Comparison of ENCODE assay signal across 16 cellular contexts in genomic region chr21:34999397-34999941, GRCh38. TPM values are rescaled to one million over a fixed set of nuclear protein-coding genes. Genes with fewer than 3 reads are reported as not detected.
A peak's percentile ranks its signal among the peaks of the same experiment; 100 is the strongest.
DNase-seq lines count a peak whose midpoint lies in the region; ATAC-seq, FAIRE-seq and TF ChIP-seq lines count a peak whose summit lies in the region.
"Had no signal": no experiment of that assay in that cellular context is flagged by ENCODE, and none has a peak within 500 bp of the region (broad histone marks: within the 10 kb centered on the region; RNA-seq: fewer than 3 reads in every experiment).

No MANE protein-coding gene starts in this region.

- H2BK120ac ChIP-seq in H1 (replicated peaks; ENCODE audit: low read depth, low read length) = no peak overlapping the region

- H3K4me3 ChIP-seq in H1 (ENCODE audit: extremely low read depth in 1 of 4, insufficient read depth in 2 of 4, low read depth in 3 of 4, low read length in 4 of 4) = no peak overlapping the region
- no peak overlapping the region for H3K4me3 ChIP-seq in skeletal muscle satellite cell (ENCODE audit: low read length)
- H3K4me3 ChIP-seq: thyroid gland had no signal

- POLR2A ChIA-PET in H1 (lab: Charles Lee; ENCODE audit: partially characterized antibody) = no interaction called here

- no peak overlapping the region for H3K56ac ChIP-seq in H1 (replicated peaks; ENCODE audit: insufficient read length, low read depth, low read length)

- no peak overlapping the region for H3K18ac ChIP-seq in H1 (ENCODE audit: extremely low read depth, low read length)

- H3K4me1 ChIP-seq in H1 (replicated peaks in 1 of 4; ENCODE audit: control insufficient read depth in 3 of 4, insufficient read depth in 4 of 4, low read length in 3 of 4) = no peaks in the 10 kb centered on the region
- peaks cover 63% of the 10 kb centered on the region for H3K4me1 ChIP-seq in skeletal muscle satellite cell (ENCODE audit: control insufficient read depth, insufficient read depth, low read length)
- H3K4me1 ChIP-seq: thyroid gland had no signal

- H2BK20ac ChIP-seq in H1 (ENCODE audit: low read length) = no peak overlapping the region

- peak overlapping the region; percentile 47 for H3K4me3 Mint-ChIP-seq in T-helper 2 cell treated with Interferon-gamma antibody and Interleukin-4, amounts not matched to agents 5 μg/mL and 100 μg/mL, for 36 hours
- H3K4me3 Mint-ChIP-seq: activated CD8-positive, alpha-beta memory T cell treated with anti-CD3 and anti-CD28 coated beads, Interleukin-2, amount 10 ng/mL, durations not matched to agents 7 days and 5 days had no signal

- H3K36me3 ChIP-seq in H1 (ENCODE audit: control insufficient read depth in 2 of 4, insufficient read depth in 4 of 4, low read length in 3 of 4) = no peaks in the 10 kb centered on the region
- H3K36me3 ChIP-seq in skeletal muscle satellite cell (ENCODE audit: insufficient read depth, low read length) = no peaks in the 10 kb centered on the region
- H3K36me3 ChIP-seq: thyroid gland had no signal

- no peak for TF ChIP-seq POLR2A in H1 (IDR thresholded peaks at IDR 0.05; ENCODE audit: control extremely low read depth in 1 of 2, low read depth in 2 of 2, low read length in 2 of 2)

- no peak overlapping the region for H2BK15ac ChIP-seq in H1 (ENCODE audit: low read length)

- peak overlapping the region; percentile 28; the same call in 1 of the 2 replicates for H4K8ac ChIP-seq in H1 (ENCODE audit: extremely low read depth, insufficient read depth, low read length)

- no peak overlapping the region for H3K27ac ChIP-seq in H1 (ENCODE audit: low read depth, low read length)
- H3K27ac ChIP-seq: thyroid gland had no signal

- H3K27ac Mint-ChIP-seq in T-helper 2 cell treated with Interferon-gamma antibody and Interleukin-4, amounts not matched to agents 5 μg/mL and 100 μg/mL, for 36 hours = peak overlapping the region; percentile 66
- H3K27ac Mint-ChIP-seq: activated CD8-positive, alpha-beta memory T cell treated with anti-CD3 and anti-CD28 coated beads, Interleukin-2, amount 10 ng/mL, durations not matched to agents 7 days and 5 days had no signal

- no peak for TF ChIP-seq CTCF in H1 (IDR thresholded peaks at IDR 0.05; ENCODE audit: control extremely low read depth in 1 of 3, insufficient read depth in 1 of 3, low read depth in 1 of 3, low read length in 3 of 3)

- peaks cover 59% of the 10 kb centered on the region for H3K36me3 Mint-ChIP-seq in T-helper 2 cell treated with Interferon-gamma antibody and Interleukin-4, amounts not matched to agents 5 μg/mL and 100 μg/mL, for 36 hours (ENCODE audit: low read depth)

- no peak overlapping the region for H3K4ac ChIP-seq in H1 (replicated peaks; ENCODE audit: insufficient read length, low read depth, low read length)

- H2BK12ac ChIP-seq in H1 (ENCODE audit: low read depth, low read length) = no peak overlapping the region

- H4K91ac ChIP-seq in H1 (replicated peaks; ENCODE audit: insufficient read length, low read length) = no peak overlapping the region

- H4K20me1 ChIP-seq in H1 (replicated peaks in 1 of 2; ENCODE audit: control insufficient read depth in 1 of 2, insufficient read depth in 2 of 2, low read length in 2 of 2) = no peaks in the 10 kb centered on the region

- H2BK5ac ChIP-seq in H1 (ENCODE audit: low read depth, low read length) = no peak overlapping the region

- H3K27me3 ChIP-seq in H1 (replicated peaks in 1 of 4; ENCODE audit: control insufficient read depth in 3 of 4, extremely low read depth in 1 of 4, insufficient read depth in 3 of 4, low read length in 3 of 4) (no peaks in the 10 kb centered on the region), skeletal muscle satellite cell (ENCODE audit: control insufficient read depth, insufficient read depth, low read length) (no peaks in the 10 kb centered on the region)
- H3K27me3 ChIP-seq: thyroid gland had no signal

- H3K27me3 Mint-ChIP-seq in T-helper 2 cell treated with Interferon-gamma antibody and Interleukin-4, amounts not matched to agents 5 μg/mL and 100 μg/mL, for 36 hours (ENCODE audit: low read depth) = no peaks in the 10 kb centered on the region

- no peaks in the 10 kb centered on the region for H3K9me3 Mint-ChIP-seq in T-helper 2 cell treated with Interferon-gamma antibody and Interleukin-4, amounts not matched to agents 5 μg/mL and 100 μg/mL, for 36 hours

- FAIRE-seq in H1 (lab: Jason Lieb, UNC) (no peak), HTR-8/SVneo (lab: Jason Lieb, UNC) (no peak)

- no peak for ATAC-seq in HG02610 (IDR thresholded peaks at IDR 0.05; ENCODE audit: unreplicated experiment)
- ATAC-seq: activated CD8-positive, alpha-beta memory T cell treated with anti-CD3 and anti-CD28 coated beads, Interleukin-2, amount 10 ng/mL, durations not matched to agents 7 days and 5 days had no signal

- CTCF ChIA-PET in H1 (lab: Charles Lee; ENCODE audit: partially characterized antibody) = interaction anchor here (0.6 to 2.9 kb wide), 3 partner anchors 10 to 841 kb away, joined by 3 to 12 read pairs (median 3); no protein-coding TSS in a partner anchor

- H3K4me2 ChIP-seq in H1 (ENCODE audit: insufficient read depth in 1 of 2, low read depth in 2 of 2, low read length in 2 of 2) (no peak overlapping the region), skeletal muscle satellite cell (ENCODE audit: low read length) (no peak overlapping the region)

- no peaks in the 10 kb centered on the region for H3K79me1 ChIP-seq in H1 (ENCODE audit: low read depth, low read length)

- no peak for DNase-seq in T-helper 2 cell treated with Interferon-gamma antibody and Interleukin-4, amounts not matched to agents 5 μg/mL and 100 μg/mL, for 36 hours (ENCODE audit: low spot score)
- DNase-seq in T-helper 2 cell (no peak), LHCN-M2 (ENCODE audit: low read depth) (peak; percentile 63), H1 (ENCODE audit: low read depth in 1 of 2, low spot score in 2 of 2) (no peak), NAMALWA (ENCODE audit: low spot score) (no peak), HTR-8/SVneo (ENCODE audit: insufficient read length, low spot score) (no peak)
- DNase-seq: 8988T; activated CD8-positive, alpha-beta memory T cell treated with anti-CD3 and anti-CD28 coated beads, Interleukin-2, amount 10 ng/mL, durations not matched to agents 7 days and 5 days; dermis blood vessel endothelial cell; NCI-H1694 treated with DMSO at 0.1 percent for 48 hours; NCI-H526 treated with DMSO at 0.1 percent for 48 hours; RPMI8226; T1000; thyroid gland had no signal

- H3K9me3 ChIP-seq in H1 (ENCODE audit: insufficient read depth in 2 of 2, low read depth in 1 of 2, low read length in 1 of 2) (no peaks in the 10 kb centered on the region), skeletal muscle satellite cell (replicated peaks; ENCODE audit: low read length) (no peaks in the 10 kb centered on the region)
- H3K9me3 ChIP-seq: thyroid gland had no signal

- TF ChIP-seq RAD21 in H1 (IDR thresholded peaks at IDR 0.05 in 1 of 2, conservative IDR thresholded peaks at IDR 0.05 in 1 of 2; ENCODE audit: low read depth in 2 of 2, low read length in 2 of 2) = no peak

- H3K9ac ChIP-seq in H1 (replicated peaks in 1 of 4; ENCODE audit: extremely low read depth in 1 of 4, low read depth in 3 of 4, low read length in 3 of 4) (no peak overlapping the region), skeletal muscle satellite cell (ENCODE audit: low read depth, low read length) (peak overlapping the region; percentile 14)

- H4K5ac ChIP-seq in H1 (ENCODE audit: insufficient read length, low read depth, low read length) = no peak overlapping the region

- H2AK5ac ChIP-seq in H1 (ENCODE audit: low read depth, low read length) = no peak overlapping the region

- H3K14ac ChIP-seq in H1 (ENCODE audit: insufficient read length) = no peak overlapping the region

- H3K23me2 ChIP-seq in H1 (ENCODE audit: low read depth, low read length) = no peaks in the 10 kb centered on the region

- no peak overlapping the region for H3K23ac ChIP-seq in H1 (ENCODE audit: insufficient read length)

- TF ChIP-seq EP300 in H1 (IDR thresholded peaks at IDR 0.05; ENCODE audit: borderline replicate concordance in 1 of 2, low read depth in 2 of 2, low read length in 2 of 2) = no peak

- peaks cover 75% of the 10 kb centered on the region for H3K4me1 Mint-ChIP-seq in T-helper 2 cell treated with Interferon-gamma antibody and Interleukin-4, amounts not matched to agents 5 μg/mL and 100 μg/mL, for 36 hours (ENCODE audit: low read depth)

- H3K79me2 ChIP-seq in H1 (ENCODE audit: control insufficient read depth in 1 of 2, insufficient read depth in 2 of 2, low read length in 2 of 2) = no peaks in the 10 kb centered on the region

- no peak overlapping the region for H2AFZ ChIP-seq in H1 (ENCODE audit: low read length)

- WGBS in H1 (ENCODE audit: extremely low coverage in 1 of 2, insufficient coverage in 1 of 2, insufficient read length in 1 of 2, insufficient replicate concordance in 2 of 2, low coverage in 1 of 2, low lambda C conversion rate in 2 of 2, missing lambda C conversion rate in 1 of 2), 2 experiments = 99% methylated on average over 9 of the region's 10 CpGs; no CpG with 5 or more reads in 1 of the 2 experiments

TF ChIP-seq in H1, 55 proteins besides CTCF, POLR2A, EP300 and RAD21 (continues in another document):
- TF ChIP-seq PHF8 (conservative IDR thresholded peaks at IDR 0.05; ENCODE audit: low read depth, low read length) (no peak), CTBP2 (IDR thresholded peaks at IDR 0.05; ENCODE audit: borderline replicate concordance, insufficient read depth, insufficient read length, low read length) (no peak), CHD2 (IDR thresholded peaks at IDR 0.05; ENCODE audit: low read length) (no peak), POLR2AphosphoS5 (IDR thresholded peaks at IDR 0.05; ENCODE audit: low read depth, low read length) (no peak), GABPA (IDR thresholded peaks at IDR 0.05; ENCODE audit: borderline replicate concordance, insufficient read depth, low read length) (no peak), TAF1 (IDR thresholded peaks at IDR 0.05; ENCODE audit: low read depth, low read length) (no peak), HDAC2 (IDR thresholded peaks at IDR 0.05; ENCODE audit: borderline replicate concordance in 1 of 2, low read depth in 2 of 2, low read length in 2 of 2) (no peak), BCL11A (IDR thresholded peaks at IDR 0.05; ENCODE audit: low read depth in 2 of 2, low read length in 2 of 2) (no peak), BACH1 (IDR thresholded peaks at IDR 0.05; ENCODE audit: low read length) (no peak)

RNA-seq across cellular contexts. Expression of gene RUNX1, which starts 49.6 kb away (rescaled TPM):
- 31.2 and 43.9 TPM in 2 replicates for total RNA-seq in LHCN-M2 (2014; rRNA removed)
- polyA plus RNA-seq in LHCN-M2 (2012) = 29.7 TPM
- 0.25 and 0.60 TPM in 2 replicates for total RNA-seq in H1 (2021; fragmentation: NEBNext Ultra II Directional; extraction: Animal tissue kit (Norgen Biotek cat#: 25700))
- polyA plus RNA-seq in H1 (2011; rRNA removed) = 0.11 and 0.20 TPM in 2 replicates
- 0.12 TPM for polyA plus RNA-seq in H1 (2011; cell fraction: cytosol; rRNA removed)
- polyA plus RNA-seq in H1 (2011; cell fraction: nucleus; rRNA removed) = 0.61 TPM
- polyA plus RNA-seq in H1 (2012, experiment 1 of 2) = 0.17 to 0.44 TPM (median 0.29 TPM) in 4 replicates
- 0.01 TPM for polyA plus RNA-seq in H1 (2012, experiment 2 of 2)
- polyA plus RNA-seq in H1 (2013, experiment 1 of 2) = 0.22 TPM
- polyA plus RNA-seq in H1 (2013, experiment 2 of 2) = 0.13 TPM
- polyA minus RNA-seq in H1 (2011; rRNA and poly(A)+ RNA removed) = 0.73 and 1.9 TPM in 2 replicates
- polyA minus RNA-seq in H1 (2011; cell fraction: cytosol; rRNA and poly(A)+ RNA removed) = 1.4 TPM
- polyA minus RNA-seq in H1 (2011; cell fraction: nucleus; rRNA and poly(A)+ RNA removed) = 4.3 TPM
- total RNA-seq in skeletal muscle satellite cell (2012; rRNA removed) = 17.5 and 23.2 TPM in 2 replicates

Comparison
In these comparisons a context has a peak if more than half of its experiments do, and no peak if none do; other contexts are left out.
1. RNA of gene RUNX1, which starts 49.6 kb away (total RNA-seq): 31.2 to 43.9 TPM in LHCN-M2; 0.25 to 0.60 TPM in H1; every median in the first group is over 10 times any median in the second.